ENCODE assay signal across 8 cellular contexts in the genomic region with DNA sequence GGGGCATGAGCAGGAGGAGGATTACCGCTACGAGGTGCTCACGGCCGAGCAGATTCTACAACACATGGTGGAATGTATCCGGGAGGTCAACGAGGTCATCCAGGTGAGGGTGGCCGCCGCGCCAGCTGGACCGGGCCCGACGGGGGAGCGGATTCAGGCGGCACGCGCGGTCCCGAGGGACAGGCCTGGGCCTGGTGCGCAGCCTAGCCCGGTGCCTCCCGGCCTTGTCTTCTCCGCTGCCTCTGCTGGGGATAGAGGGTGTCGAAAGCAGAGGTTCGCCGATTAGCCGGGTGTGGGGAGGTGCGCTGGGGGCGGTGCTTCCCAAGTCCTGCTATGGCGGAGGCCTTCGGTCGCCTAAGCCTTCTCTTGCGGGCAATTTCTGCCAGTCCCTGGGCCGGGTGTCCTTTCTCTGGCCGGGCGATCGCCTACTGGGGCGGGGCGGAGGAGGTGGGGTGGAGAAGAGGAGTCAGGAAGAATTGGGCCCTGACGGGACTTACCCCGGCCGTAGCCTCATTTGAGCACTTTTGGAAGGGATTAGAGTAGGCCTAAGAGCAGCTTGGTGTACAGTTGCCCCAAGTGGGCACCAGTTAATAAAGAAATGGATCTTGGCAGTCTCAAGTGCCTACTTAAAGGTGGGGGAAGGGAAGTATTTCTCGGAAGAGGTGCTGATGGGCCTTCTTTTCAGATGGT. TPM values are rescaled to one million over a fixed set of nuclear protein-coding genes. Genes with fewer than 3 reads are reported as not detected.
DNase-seq lines count a peak whose midpoint lies in the region; ATAC-seq lines count a peak whose summit lies in the region.

No MANE protein-coding gene starts in this region.

- DNase-seq in NT2/D1 (ENCODE audit: low read depth, low spot score) (peak; percentile 36), epidermal melanocyte (ENCODE audit: insufficient read length, low spot score) (peak; percentile 41)
- peak; percentile 80 for DNase-seq in activated CD8-positive, alpha-beta memory T cell treated with anti-CD3 and anti-CD28 coated beads, Interleukin-2, amount 50 U/mL, for 4 hours
- DNase-seq in stimulated activated CD8-positive, alpha-beta memory T cell treated with anti-CD3 and anti-CD28 coated beads, Interleukin-4, amount 100 ng/mL, for 1 hour (ENCODE audit: low read depth in 2 of 2, low spot score in 1 of 2), result peak; percentile 46 to 67

- peaks cover 26 to 60% (median 37%) of the 10 kb centered on the region in 10 experiments for H3K4me1 ChIP-seq in BLaER1 treated with 17β-estradiol and CSF1 and Interleukin-3, amounts not matched to agents 10 nM and 100 nM
- H3K4me1 ChIP-seq in NT2/D1 (ENCODE audit: insufficient read depth, insufficient read length) (peaks cover 2% of the 10 kb centered on the region), mononuclear cell (ENCODE audit: insufficient read depth, low read length) (peaks cover 44% of the 10 kb centered on the region)

- peaks cover 34 to 43% (median 38%) of the 10 kb centered on the region in 11 experiments for H3K36me3 ChIP-seq in BLaER1 treated with 17β-estradiol and CSF1 and Interleukin-3, amounts not matched to agents 10 nM and 100 nM
- H3K36me3 ChIP-seq in NT2/D1 (ENCODE audit: insufficient read depth, insufficient read length, low read length), result peaks cover 55% of the 10 kb centered on the region

- peak overlapping the region; percentile 86 to 97 (median 93) for H3K4me2 ChIP-seq in BLaER1 treated with 17β-estradiol and CSF1 and Interleukin-3, amounts not matched to agents 10 nM and 100 nM

- H3K27ac ChIP-seq in BLaER1 treated with 17β-estradiol and CSF1 and Interleukin-3, amounts not matched to agents 10 nM and 100 nM, result peak overlapping the region; percentile 95 to 100 (median 99)

- peak overlapping the region; percentile 92 to 100 (median 99) for H3K9ac ChIP-seq in BLaER1 treated with 17β-estradiol and CSF1 and Interleukin-3, amounts not matched to agents 10 nM and 100 nM
- H3K9ac ChIP-seq in NT2/D1 (ENCODE audit: insufficient read length, low read depth), result peak overlapping the region; percentile 100

- peak; percentile 52 for ATAC-seq in GM19395 (IDR thresholded peaks at IDR 0.05; ENCODE audit: unreplicated experiment)
- peak; percentile 12 for ATAC-seq in HG03565 (IDR thresholded peaks at IDR 0.05; ENCODE audit: unreplicated experiment)

- peaks cover 0 to 10% (median 0%) of the 10 kb centered on the region in 11 experiments; a peak in 4 of 22 replicates for H3K9me3 ChIP-seq in BLaER1 treated with 17β-estradiol and CSF1 and Interleukin-3, amounts not matched to agents 10 nM and 100 nM (replicated peaks in 1 of 11)
- no peaks in the 10 kb centered on the region for H3K9me3 ChIP-seq in NT2/D1 (ENCODE audit: insufficient read depth, low read length)
- no peaks in the 10 kb centered on the region for H3K9me3 ChIP-seq in mononuclear cell (ENCODE audit: low read depth, low read length)

- H3K4me3 ChIP-seq in BLaER1 treated with 17β-estradiol and CSF1 and Interleukin-3, amounts not matched to agents 10 nM and 100 nM, result peak overlapping the region; percentile 90 to 98 (median 96)
- peak overlapping the region; percentile 97 for H3K4me3 ChIP-seq in NT2/D1 (ENCODE audit: insufficient read length, low read depth)
- H3K4me3 ChIP-seq in mononuclear cell (ENCODE audit: low read length), result peak overlapping the region; percentile 82

- no peaks in the 10 kb centered on the region for H3K27me3 ChIP-seq in BLaER1 treated with 17β-estradiol and CSF1 and Interleukin-3, amounts not matched to agents 10 nM and 100 nM
- no peaks in the 10 kb centered on the region for H3K27me3 ChIP-seq in NT2/D1 (ENCODE audit: insufficient read depth, insufficient read length)
- no peaks in the 10 kb centered on the region for H3K27me3 ChIP-seq in mononuclear cell (ENCODE audit: insufficient read depth, low read length)

- peaks cover 52 to 59% (median 58%) of the 10 kb centered on the region in 11 experiments for H4K20me1 ChIP-seq in BLaER1 treated with 17β-estradiol and CSF1 and Interleukin-3, amounts not matched to agents 10 nM and 100 nM

RNA-seq across cellular contexts. Expression of a gene that starts 0.9 kb away (rescaled TPM):
- 106 TPM for total RNA-seq in mononuclear cell

Comparison
In these comparisons a context has a peak if more than half of its experiments do, and no peak if none do; other contexts are left out.
1. Peak in every context shown above with its lines: DNase-seq, ATAC-seq, H3K4me3 ChIP-seq and H3K27ac ChIP-seq.